ENCODE assay signal across 23 cellular contexts in the genomic region with DNA sequence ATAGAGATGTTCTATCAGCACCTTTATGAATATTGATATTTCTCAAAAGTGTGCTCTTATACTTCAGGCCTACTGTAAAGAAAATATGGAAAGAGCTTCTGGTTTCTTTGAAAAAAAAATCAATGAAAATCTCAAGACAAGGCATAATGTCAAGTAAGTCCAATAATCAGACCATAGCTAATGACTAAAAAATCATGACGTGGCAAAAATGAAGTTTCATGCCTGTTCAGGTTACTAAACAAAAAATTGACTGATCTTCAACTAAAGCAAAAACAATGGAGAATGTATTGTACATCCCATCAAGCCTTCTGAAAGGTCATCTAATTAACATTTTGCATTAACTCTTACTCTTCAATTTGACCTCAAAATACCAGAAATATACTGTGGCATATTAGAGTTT.
"Had no signal": no experiment of that assay in that cellular context is flagged by ENCODE, and none has a peak within 500 bp of the region (broad histone marks: within the 10 kb centered on the region; RNA-seq: fewer than 3 reads in every experiment).

No MANE protein-coding gene starts in this region.

- H3K27me3 ChIP-seq: dorsolateral prefrontal cortex, esophagus muscularis mucosa, foreskin keratinocyte, gastroesophageal sphincter, heart left ventricle, hepatocyte, left lung had no signal

- ATAC-seq: foreskin keratinocyte, gastroesophageal sphincter, heart left ventricle, left cardiac atrium, left lung, left ventricle myocardium superior, lower lobe of right lung, mucosa of descending colon had no signal

- DNase-seq: dermis blood vessel endothelial cell; dorsolateral prefrontal cortex; effector CD4-positive, alpha-beta T cell; effector memory CD4-positive, alpha-beta T cell; foreskin keratinocyte; heart left ventricle; hypothalamus; left cardiac atrium; left lung; left ventricle myocardium superior; lower lobe of right lung; mesenchymal stem cell; mucosa of descending colon; naive B cell had no signal

- H3K79me2 ChIP-seq: hepatocyte had no signal

- H3K36me3 ChIP-seq: esophagus muscularis mucosa, gastroesophageal sphincter, heart left ventricle, left lung, lower lobe of right lung had no signal

- H3K4me1 ChIP-seq: esophagus muscularis mucosa, foreskin keratinocyte, gastroesophageal sphincter, heart left ventricle, left lung, lower lobe of right lung had no signal

- H2AFZ ChIP-seq: hepatocyte had no signal

- H3K4me2 ChIP-seq: hepatocyte had no signal

- H3K4me3 ChIP-seq: coronary artery, dorsolateral prefrontal cortex, esophagus muscularis mucosa, gastroesophageal sphincter, heart left ventricle, hepatocyte, left lung, lower lobe of right lung, mucosa of descending colon had no signal

- H3K27ac ChIP-seq: coronary artery, dorsolateral prefrontal cortex, esophagus muscularis mucosa, foreskin keratinocyte, gastroesophageal sphincter, heart left ventricle, hepatocyte, left lung, lower lobe of right lung had no signal

- FAIRE-seq: colon, endothelial cell of umbilical vein, frontal cortex, islet of Langerhans, keratinocyte had no signal

- H3K9me3 ChIP-seq: gastroesophageal sphincter, lower lobe of right lung, mucosa of descending colon had no signal
